ENCODE assay signal across 8 cellular contexts in the genomic region with DNA sequence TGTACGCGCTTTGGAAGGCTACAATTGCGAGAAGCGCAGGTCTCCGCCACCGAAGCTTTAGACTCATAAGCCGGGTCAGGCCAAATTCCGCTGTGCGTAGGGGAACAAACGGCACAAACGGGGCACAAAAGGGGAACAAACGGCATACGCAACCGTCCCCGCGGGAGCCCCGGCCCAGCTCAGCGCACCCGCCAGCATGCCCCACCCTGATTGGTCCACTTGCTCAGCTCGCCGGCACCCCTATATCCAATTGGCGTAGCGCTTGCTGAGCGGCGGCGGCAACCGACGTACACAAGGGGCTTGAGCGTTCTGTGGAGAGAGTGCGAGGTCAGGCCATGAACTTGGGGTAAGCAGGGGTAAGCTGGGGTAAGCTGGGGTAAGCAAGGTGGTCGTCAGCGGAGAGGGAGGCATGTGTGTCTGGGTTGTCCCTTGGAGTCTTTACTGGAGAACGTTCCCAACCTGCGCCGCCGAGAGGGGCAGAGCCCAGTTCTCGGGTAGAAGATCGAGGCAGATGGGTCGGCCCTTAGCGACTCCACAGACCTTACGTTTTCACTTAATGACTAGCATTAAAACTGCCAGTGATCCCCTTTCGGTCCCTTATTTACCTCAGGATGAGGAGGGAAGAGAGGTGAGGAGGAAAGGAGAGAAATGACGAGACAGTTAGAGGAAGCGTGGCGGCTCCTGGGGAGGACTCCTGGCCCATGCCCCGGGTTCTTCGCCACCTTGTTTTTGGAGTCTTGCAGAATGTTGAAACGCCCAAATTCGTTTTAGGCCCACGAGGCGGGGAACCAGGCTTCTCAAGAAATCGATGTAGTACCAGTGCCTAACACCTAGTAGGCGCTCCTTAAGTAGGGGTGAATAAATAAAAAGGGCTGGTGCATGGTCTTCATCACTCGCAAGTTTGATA. TPM values are rescaled to one million over a fixed set of nuclear protein-coding genes. Genes with fewer than 3 reads are reported as not detected.
DNase-seq lines count a peak whose midpoint lies in the region; ATAC-seq and TF ChIP-seq lines count a peak whose summit lies in the region.

A gene (plus strand): TSS at position 268 of the 907 bp plus-strand sequence. CDS start 68 bp downstream, at position 336.

- peak within 1 kb of the TSS; percentile 98 for H3K4me3 Mint-ChIP-seq in WTC11

- H3K27ac ChIP-seq in spleen = peak within 1 kb of the TSS; percentile 80 to 97 (median 88)

- peaks cover 4% of the 10 kb centered on the region for H3K27me3 Mint-ChIP-seq in WTC11 (ENCODE audit: low read depth)

- intact Hi-C loops in spleen (cut with DNase I; ENCODE audit: low total_unique reads) = no loop called here

- POLR2A ChIA-PET in WTC11 (lab: Charles Lee) = interaction anchor here (0.5 to 0.9 kb wide), 2 partner anchors 54 to 137 kb away, joined by 3 to 4 read pairs; no protein-coding TSS in a partner anchor

- H3K4me3 ChIP-seq in AG09309 (ENCODE audit: control insufficient read depth, low read depth, low read length) = peak within 1 kb of the TSS; percentile 85
- peak within 1 kb of the TSS; percentile 86 to 91 for H3K4me3 ChIP-seq in cardiac fibroblast (replicated peaks in 1 of 2; ENCODE audit: low read depth in 2 of 2, low read length in 2 of 2)
- peak within 1 kb of the TSS; percentile 63 to 91 (median 79) for H3K4me3 ChIP-seq in spleen

- CTCF ChIA-PET in WTC11 (lab: Charles Lee) = interaction anchor here (0.7 to 1.8 kb wide), 8 partner anchors 15 to 297 kb away, joined by 3 to 10 read pairs (median 3); a partner anchor contains a TSS

- ATAC-seq in GM18909 (IDR thresholded peaks at IDR 0.05; ENCODE audit: poor library complexity, unreplicated experiment) (peak; percentile 100), HG03175 (IDR thresholded peaks at IDR 0.05; ENCODE audit: unreplicated experiment) (peak; percentile 99), WTC11 (peak; percentile 99)

- H3K36me3 Mint-ChIP-seq in WTC11 = peaks cover 15% of the 10 kb centered on the region

- H3K9me3 Mint-ChIP-seq in WTC11 = peaks cover 4% of the 10 kb centered on the region

- H3K4me1 ChIP-seq in spleen = peaks cover 14 to 35% (median 24%) of the 10 kb centered on the region in 6 donors

- no peaks in the 10 kb centered on the region for H3K9me3 ChIP-seq in spleen

- TF ChIP-seq POLR2A in spleen (IDR thresholded peaks at IDR 0.05) = peak; percentile 42 to 87 (median 86)

- H3K27ac Mint-ChIP-seq in WTC11 = peak within 1 kb of the TSS; percentile 98

- DNase-seq in AG09309 (ENCODE audit: low read depth) = peak; percentile 68
- peak; percentile 82 for DNase-seq in NCI-H2227 treated with DMSO at 0.1 percent for 48 hours (lab: John Stamatoyannopoulos, UW)
- DNase-seq in WTC11 (ENCODE audit: low spot score) = peak; percentile 92
- DNase-seq in cardiac fibroblast (ENCODE audit: low read depth in 2 of 2) = peak; percentile 95 to 97
- DNase-seq in inferior parietal cortex (ENCODE audit: extremely low spot score) = peak; percentile 88
- DNase-seq in spleen = peak; percentile 98

- 0 to 1% (median 0%) methylated on average over 35 to 54 of the region's 54 CpGs for WGBS in spleen, 5 donors

- peaks cover 7% of the 10 kb centered on the region for H3K4me1 Mint-ChIP-seq in WTC11

- TF ChIP-seq CTCF in AG09309 (IDR thresholded peaks at IDR 0.05; ENCODE audit: control insufficient read depth, insufficient read depth, low read depth, low read length, missing control alignments) (peak; percentile 69), WTC11 (IDR thresholded peaks at IDR 0.05) (peak; percentile 40), cardiac fibroblast (IDR thresholded peaks at IDR 0.05; ENCODE audit: low read depth, low read length) (peak; percentile 76), spleen (IDR thresholded peaks at IDR 0.05 in 8 of 11, conservative IDR thresholded peaks at IDR 0.05 in 3 of 11) (peak in 10 of 11 experiments; percentile 22 to 76 (median 64))

- no peaks in the 10 kb centered on the region for H3K27me3 ChIP-seq in spleen (replicated peaks in 1 of 7)

- peaks cover 0 to 35% (median 12%) of the 10 kb centered on the region in 6 donors for H3K36me3 ChIP-seq in spleen

TF ChIP-seq in WTC11, 78 proteins besides CTCF, POLR2A, EP300 and RAD21 (continues in another document):
- no peak for TF ChIP-seq ZNF138 (CRISPR knock-in tag; conservative IDR thresholded peaks at IDR 0.05)
- TF ChIP-seq OVOL2 (CRISPR knock-in tag; IDR thresholded peaks at IDR 0.05; ENCODE audit: borderline replicate concordance) = no peak
- TF ChIP-seq, protein P1, sequence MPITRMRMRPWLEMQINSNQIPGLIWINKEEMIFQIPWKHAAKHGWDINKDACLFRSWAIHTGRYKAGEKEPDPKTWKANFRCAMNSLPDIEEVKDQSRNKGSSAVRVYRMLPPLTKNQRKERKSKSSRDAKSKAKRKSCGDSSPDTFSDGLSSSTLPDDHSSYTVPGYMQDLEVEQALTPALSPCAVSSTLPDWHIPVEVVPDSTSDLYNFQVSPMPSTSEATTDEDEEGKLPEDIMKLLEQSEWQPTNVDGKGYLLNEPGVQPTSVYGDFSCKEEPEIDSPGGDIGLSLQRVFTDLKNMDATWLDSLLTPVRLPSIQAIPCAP (CRISPR knock-in tag; IDR thresholded peaks at IDR 0.05) = 0 out of 2 replicates have a peak, but pooled peaks have one; percentile 30
- TF ChIP-seq NFYB (CRISPR knock-in tag; conservative IDR thresholded peaks at IDR 0.05; ENCODE audit: low read depth) = peak; percentile 94
- TF ChIP-seq, protein P2, sequence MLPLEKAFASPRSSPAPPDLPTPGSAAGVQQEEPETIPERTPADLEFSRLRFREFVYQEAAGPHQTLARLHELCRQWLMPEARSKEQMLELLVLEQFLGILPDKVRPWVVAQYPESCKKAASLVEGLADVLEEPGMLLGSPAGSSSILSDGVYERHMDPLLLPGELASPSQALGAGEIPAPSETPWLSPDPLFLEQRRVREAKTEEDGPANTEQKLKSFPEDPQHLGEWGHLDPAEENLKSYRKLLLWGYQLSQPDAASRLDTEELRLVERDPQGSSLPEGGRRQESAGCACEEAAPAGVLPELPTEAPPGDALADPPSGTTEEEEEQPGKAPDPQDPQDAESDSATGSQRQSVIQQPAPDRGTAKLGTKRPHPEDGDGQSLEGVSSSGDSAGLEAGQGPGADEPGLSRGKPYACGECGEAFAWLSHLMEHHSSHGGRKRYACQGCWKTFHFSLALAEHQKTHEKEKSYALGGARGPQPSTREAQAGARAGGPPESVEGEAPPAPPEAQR (CRISPR knock-in tag; IDR thresholded peaks at IDR 0.05) = no peak
- TF ChIP-seq, protein P3, sequence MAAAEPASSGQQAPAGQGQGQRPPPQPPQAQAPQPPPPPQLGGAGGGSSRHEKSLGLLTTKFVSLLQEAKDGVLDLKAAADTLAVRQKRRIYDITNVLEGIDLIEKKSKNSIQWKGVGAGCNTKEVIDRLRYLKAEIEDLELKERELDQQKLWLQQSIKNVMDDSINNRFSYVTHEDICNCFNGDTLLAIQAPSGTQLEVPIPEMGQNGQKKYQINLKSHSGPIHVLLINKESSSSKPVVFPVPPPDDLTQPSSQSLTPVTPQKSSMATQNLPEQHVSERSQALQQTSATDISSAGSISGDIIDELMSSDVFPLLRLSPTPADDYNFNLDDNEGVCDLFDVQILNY (CRISPR knock-in tag; IDR thresholded peaks at IDR 0.05) = 0 out of 2 replicates have a peak, but pooled peaks have one; percentile 42
- no peak for TF ChIP-seq ESRRA (CRISPR knock-in tag; IDR thresholded peaks at IDR 0.05; ENCODE audit: borderline replicate concordance)
- TF ChIP-seq CBFB (CRISPR knock-in tag; IDR thresholded peaks at IDR 0.05; ENCODE audit: low read depth) = peak; percentile 27; the same call in 1 of the 2 replicates
- peak; percentile 88; the same call in 1 of the 2 replicates for TF ChIP-seq MYBL2 (CRISPR knock-in tag; IDR thresholded peaks at IDR 0.05)
- no peak for TF ChIP-seq EMX1 (CRISPR knock-in tag; IDR thresholded peaks at IDR 0.05)
- TF ChIP-seq, protein P4, sequence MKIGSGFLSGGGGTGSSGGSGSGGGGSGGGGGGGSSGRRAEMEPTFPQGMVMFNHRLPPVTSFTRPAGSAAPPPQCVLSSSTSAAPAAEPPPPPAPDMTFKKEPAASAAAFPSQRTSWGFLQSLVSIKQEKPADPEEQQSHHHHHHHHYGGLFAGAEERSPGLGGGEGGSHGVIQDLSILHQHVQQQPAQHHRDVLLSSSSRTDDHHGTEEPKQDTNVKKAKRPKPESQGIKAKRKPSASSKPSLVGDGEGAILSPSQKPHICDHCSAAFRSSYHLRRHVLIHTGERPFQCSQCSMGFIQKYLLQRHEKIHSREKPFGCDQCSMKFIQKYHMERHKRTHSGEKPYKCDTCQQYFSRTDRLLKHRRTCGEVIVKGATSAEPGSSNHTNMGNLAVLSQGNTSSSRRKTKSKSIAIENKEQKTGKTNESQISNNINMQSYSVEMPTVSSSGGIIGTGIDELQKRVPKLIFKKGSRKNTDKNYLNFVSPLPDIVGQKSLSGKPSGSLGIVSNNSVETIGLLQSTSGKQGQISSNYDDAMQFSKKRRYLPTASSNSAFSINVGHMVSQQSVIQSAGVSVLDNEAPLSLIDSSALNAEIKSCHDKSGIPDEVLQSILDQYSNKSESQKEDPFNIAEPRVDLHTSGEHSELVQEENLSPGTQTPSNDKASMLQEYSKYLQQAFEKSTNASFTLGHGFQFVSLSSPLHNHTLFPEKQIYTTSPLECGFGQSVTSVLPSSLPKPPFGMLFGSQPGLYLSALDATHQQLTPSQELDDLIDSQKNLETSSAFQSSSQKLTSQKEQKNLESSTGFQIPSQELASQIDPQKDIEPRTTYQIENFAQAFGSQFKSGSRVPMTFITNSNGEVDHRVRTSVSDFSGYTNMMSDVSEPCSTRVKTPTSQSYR (CRISPR knock-in tag; IDR thresholded peaks at IDR 0.05) = 0 out of 2 replicates have a peak, but pooled peaks have one; percentile 19
- TF ChIP-seq, protein P5, sequence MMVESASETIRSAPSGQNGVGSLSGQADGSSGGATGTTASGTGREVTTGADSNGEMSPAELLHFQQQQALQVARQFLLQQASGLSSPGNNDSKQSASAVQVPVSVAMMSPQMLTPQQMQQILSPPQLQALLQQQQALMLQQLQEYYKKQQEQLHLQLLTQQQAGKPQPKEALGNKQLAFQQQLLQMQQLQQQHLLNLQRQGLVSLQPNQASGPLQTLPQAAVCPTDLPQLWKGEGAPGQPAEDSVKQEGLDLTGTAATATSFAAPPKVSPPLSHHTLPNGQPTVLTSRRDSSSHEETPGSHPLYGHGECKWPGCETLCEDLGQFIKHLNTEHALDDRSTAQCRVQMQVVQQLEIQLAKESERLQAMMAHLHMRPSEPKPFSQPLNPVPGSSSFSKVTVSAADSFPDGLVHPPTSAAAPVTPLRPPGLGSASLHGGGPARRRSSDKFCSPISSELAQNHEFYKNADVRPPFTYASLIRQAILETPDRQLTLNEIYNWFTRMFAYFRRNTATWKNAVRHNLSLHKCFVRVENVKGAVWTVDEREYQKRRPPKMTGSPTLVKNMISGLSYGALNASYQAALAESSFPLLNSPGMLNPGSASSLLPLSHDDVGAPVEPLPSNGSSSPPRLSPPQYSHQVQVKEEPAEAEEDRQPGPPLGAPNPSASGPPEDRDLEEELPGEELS (CRISPR knock-in tag; IDR thresholded peaks at IDR 0.05) = peak; percentile 76; the same call in 1 of the 2 replicates
- TF ChIP-seq ZNF232 (CRISPR knock-in tag; IDR thresholded peaks at IDR 0.05) = peak; percentile 97

RNA-seq across cellular contexts. Expression of the gene that starts here (rescaled TPM):
- 17.9 to 23.0 TPM (median 19.4 TPM) in 3 replicates for total RNA-seq in WTC11 (2021)
- 10 to 100 TPM; 33.6 to 80.2 (median 39.0) TPM for total RNA-seq in spleen
- 10 to 100 TPM in 2 of 3 donors, 1 to 10 TPM in 1; 8.1 to 12.8 (median 11.6) TPM for polyA plus RNA-seq in spleen

Comparison
In these comparisons a context has a peak if more than half of its experiments do, and no peak if none do; other contexts are left out.
1. Peak in every context shown above with its lines: DNase-seq, ATAC-seq, H3K4me3 ChIP-seq and H3K27ac ChIP-seq.